In genomic region chr7:24395512-24395911, GRCh38 we compare ENCODE assay signal across 23 cellular contexts.
A peak's percentile ranks its signal among the peaks of the same experiment; 100 is the strongest.
DNase-seq lines count a peak whose midpoint lies in the region; ATAC-seq and TF ChIP-seq lines count a peak whose summit lies in the region.
"Had no signal": no experiment of that assay in that cellular context is flagged by ENCODE, and none has a peak within 500 bp of the region (broad histone marks: within the 10 kb centered on the region; RNA-seq: fewer than 3 reads in every experiment).

No MANE protein-coding gene starts in this region.

- no peaks in the 10 kb centered on the region; the same call in 1 of the 2 replicates for H3K27me3 Mint-ChIP-seq in WTC11 (ENCODE audit: low read depth)

- ATAC-seq in WTC11: peak; percentile 72
- ATAC-seq in HG02885 (IDR thresholded peaks at IDR 0.05; ENCODE audit: poor library complexity, unreplicated experiment): no peak
- no peak for ATAC-seq in HG03342 (IDR thresholded peaks at IDR 0.05; ENCODE audit: unreplicated experiment)
- ATAC-seq: activated naive CD4-positive, alpha-beta T cell treated with anti-CD3 and anti-CD28 coated beads, Interleukin-2, amount 50 U/mL, for 72 hours; activated T-helper 17 cell treated with anti-CD3 and anti-CD28 coated beads, Interleukin-2, amount 50 U/mL, for 72 hours; left ventricle myocardium superior; Panc1; stimulated activated naive B cell treated with anti-CD40 and anti-IgM and Interleukin-4, amounts not matched to agents 10 μg/mL and 1 μg/mL and 100 μg/mL, for 72 hours had no signal

- peak overlapping the region; percentile 95 for H3K4me3 Mint-ChIP-seq in WTC11
- H3K4me3 Mint-ChIP-seq: activated CD4-positive, alpha-beta T cell treated with anti-CD3 and anti-CD28 coated beads, Interleukin-2, amount 10 ng/mL, durations not matched to agents 24 days and 14 days; activated T-helper 17 cell treated with anti-CD3 and anti-CD28 coated beads, Interleukin-2, amount 50 U/mL, for 72 hours; CD14-positive monocyte; central memory CD8-positive, alpha-beta T cell; IgD-negative memory B cell; immature natural killer cell; stimulated activated naive B cell treated with anti-CD40 and anti-IgM and Interleukin-4, amounts not matched to agents 10 μg/mL and 1 μg/mL and 100 μg/mL, for 72 hours had no signal

- peak overlapping the region; percentile 93 for H3K27ac Mint-ChIP-seq in WTC11
- H3K27ac Mint-ChIP-seq: activated CD4-positive, alpha-beta T cell treated with anti-CD3 and anti-CD28 coated beads, Interleukin-2, amount 10 ng/mL, durations not matched to agents 24 days and 14 days; activated naive CD4-positive, alpha-beta T cell treated with anti-CD3 and anti-CD28 coated beads, Interleukin-2, amount 50 U/mL, for 72 hours; activated T-helper 17 cell treated with anti-CD3 and anti-CD28 coated beads, Interleukin-2, amount 50 U/mL, for 72 hours; CD14-positive monocyte; immature natural killer cell; stimulated activated naive B cell treated with anti-CD40 and anti-IgM and Interleukin-4, amounts not matched to agents 10 μg/mL and 1 μg/mL and 100 μg/mL, for 72 hours had no signal

- peaks cover 41% of the 10 kb centered on the region for H3K4me1 Mint-ChIP-seq in WTC11
- H3K4me1 Mint-ChIP-seq: activated CD4-positive, alpha-beta T cell treated with anti-CD3 and anti-CD28 coated beads, Interleukin-2, amount 10 ng/mL, durations not matched to agents 24 days and 14 days; activated T-helper 17 cell treated with anti-CD3 and anti-CD28 coated beads, Interleukin-2, amount 50 U/mL, for 72 hours; CD14-positive monocyte; central memory CD8-positive, alpha-beta T cell; immature natural killer cell; stimulated activated naive B cell treated with anti-CD40 and anti-IgM and Interleukin-4, amounts not matched to agents 10 μg/mL and 1 μg/mL and 100 μg/mL, for 72 hours had no signal

- no peaks in the 10 kb centered on the region for H3K36me3 ChIP-seq in ES-I3 (ENCODE audit: insufficient read depth, low read length)
- H3K36me3 ChIP-seq: SJSA1, uterus had no signal

- POLR2A ChIA-PET in WTC11 (lab: Charles Lee): interaction anchor here (1.1 kb wide), 1 partner anchor 1669 kb away, joined by 3 read pairs; no protein-coding TSS in a partner anchor

- DNase-seq in HuH-7 (ENCODE audit: low spot score): peak; percentile 23
- DNase-seq in WTC11 (ENCODE audit: low spot score): no peak
- DNase-seq in myocyte (ENCODE audit: low read depth): peak; percentile 97
- no peak for DNase-seq in stimulated activated CD8-positive, alpha-beta memory T cell treated with anti-CD3 and anti-CD28 coated beads, Interleukin-4, amount 100 ng/mL, for 48 hours
- DNase-seq: activated CD4-positive, alpha-beta T cell treated with anti-CD3 and anti-CD28 coated beads, Interleukin-2, amount 10 ng/mL, durations not matched to agents 24 days and 14 days; dorsolateral prefrontal cortex; GDM1; immature natural killer cell; left ventricle myocardium superior; NCI-H1436; stimulated activated naive B cell treated with anti-CD40 and anti-IgM and Interleukin-4, amounts not matched to agents 10 μg/mL and 1 μg/mL and 100 μg/mL, for 72 hours; testis; uterus had no signal

- peaks cover 42% of the 10 kb centered on the region for H3K36me3 Mint-ChIP-seq in WTC11
- H3K36me3 Mint-ChIP-seq: activated naive CD4-positive, alpha-beta T cell treated with anti-CD3 and anti-CD28 coated beads, Interleukin-2, amount 50 U/mL, for 72 hours; CD14-positive monocyte; immature natural killer cell; stimulated activated naive B cell treated with anti-CD40 and anti-IgM and Interleukin-4, amounts not matched to agents 10 μg/mL and 1 μg/mL and 100 μg/mL, for 72 hours had no signal

- peak overlapping the region; percentile 37 for H3K9ac ChIP-seq in ES-I3 (ENCODE audit: low read depth, low read length)

- TF ChIP-seq CTCF in WTC11 (IDR thresholded peaks at IDR 0.05): no peak

- CTCF ChIA-PET in WTC11 (lab: Charles Lee): interaction anchor here (0.7 to 1.5 kb wide), 5 partner anchors 14 to 196 kb away, joined by 3 to 4 read pairs (median 3); no protein-coding TSS in a partner anchor

- H3K9me3 ChIP-seq in ES-I3 (ENCODE audit: control insufficient read depth, insufficient read depth, low read length): no peaks in the 10 kb centered on the region
- H3K9me3 ChIP-seq: SJSA1, testis, uterus had no signal

- H3K4me1 ChIP-seq in ES-I3 (ENCODE audit: insufficient read depth, low read length): peaks cover 47% of the 10 kb centered on the region
- H3K4me1 ChIP-seq: SJSA1, testis, uterus had no signal

- H3K9me3 Mint-ChIP-seq in WTC11: no peaks in the 10 kb centered on the region
- H3K9me3 Mint-ChIP-seq: activated CD4-positive, alpha-beta T cell treated with anti-CD3 and anti-CD28 coated beads, Interleukin-2, amount 10 ng/mL, durations not matched to agents 24 days and 14 days; activated naive CD4-positive, alpha-beta T cell treated with anti-CD3 and anti-CD28 coated beads, Interleukin-2, amount 50 U/mL, for 72 hours; activated T-helper 17 cell treated with anti-CD3 and anti-CD28 coated beads, Interleukin-2, amount 50 U/mL, for 72 hours; central memory CD8-positive, alpha-beta T cell; IgD-negative memory B cell; stimulated activated naive B cell treated with anti-CD40 and anti-IgM and Interleukin-4, amounts not matched to agents 10 μg/mL and 1 μg/mL and 100 μg/mL, for 72 hours had no signal

TF ChIP-seq in WTC11, 78 proteins besides CTCF, POLR2A, EP300 and RAD21:
- TF ChIP-seq FOXK1 (CRISPR knock-in tag; IDR thresholded peaks at IDR 0.05): 0 out of 2 replicates have a peak, but pooled peaks have one; percentile 21
- TF ChIP-seq TP53 (CRISPR knock-in tag; IDR thresholded peaks at IDR 0.05): no peak

Comparison
In these comparisons a context has a peak if more than half of its experiments do, and no peak if none do; other contexts are left out.
1. DNase-seq: peak in HuH-7 (single experiment) and myocyte (single experiment); none in WTC11 (single experiment) and stimulated activated CD8-positive, alpha-beta memory T cell treated with anti-CD3 and anti-CD28 coated beads, Interleukin-4, amount 100 ng/mL, for 48 hours (single experiment).